In genomic region chr20:53654932-53655674, GRCh38 we compare ENCODE assay signal across 10 cellular contexts.
DNase-seq lines count a peak whose midpoint lies in the region; ATAC-seq and TF ChIP-seq lines count a peak whose summit lies in the region.
"Had no signal": no experiment of that assay in that cellular context is flagged by ENCODE, and none has a peak within 500 bp of the region (broad histone marks: within the 10 kb centered on the region; RNA-seq: fewer than 3 reads in every experiment).

No MANE protein-coding gene starts in this region.

- intact Hi-C loops in CD14-positive monocyte (cut with micrococcal nuclease), result loop anchor here in 1 of 2 donors (5.0 kb wide), 1 partner anchor 33 kb away; no protein-coding TSS in a partner anchor

- DNase-seq in CD14-positive monocyte (ENCODE audit: low spot score) (peak; percentile 70), NAMALWA (ENCODE audit: low spot score) (peak; percentile 52), coronary artery (ENCODE audit: low spot score) (no peak), NCI-H1105 treated with DMSO at 0.1 percent for 48 hours (lab: John Stamatoyannopoulos, UW) (no peak), DMS153 treated with DMSO at 0.1 percent for 48 hours (lab: John Stamatoyannopoulos, UW; ENCODE audit: unreplicated experiment) (no peak), NCI-H748 treated with DMSO at 0.1 percent for 48 hours (lab: John Stamatoyannopoulos, UW) (no peak)
- no peak for DNase-seq in naive thymus-derived CD8-positive, alpha-beta T cell
- DNase-seq: brain microvascular endothelial cell had no signal

- ATAC-seq in naive thymus-derived CD8-positive, alpha-beta T cell, result no peak
- ATAC-seq in GM18907 (IDR thresholded peaks at IDR 0.05; ENCODE audit: unreplicated experiment), result no peak

- peak overlapping the region; percentile 62 to 82 for H3K4me3 Mint-ChIP-seq in CD14-positive monocyte
- H3K4me3 Mint-ChIP-seq in naive thymus-derived CD8-positive, alpha-beta T cell, result peak overlapping the region in 6 of 10 donors; percentile 12 to 71 (median 41)

- H3K4me1 Mint-ChIP-seq in CD14-positive monocyte, result peaks cover 73% of the 10 kb centered on the region
- H3K4me1 Mint-ChIP-seq in naive thymus-derived CD8-positive, alpha-beta T cell, result peaks cover 20 to 66% (median 56%) of the 10 kb centered on the region in 4 donors

- no peaks in the 10 kb centered on the region for H3K9me3 Mint-ChIP-seq in CD14-positive monocyte
- no peaks in the 10 kb centered on the region for H3K9me3 Mint-ChIP-seq in naive thymus-derived CD8-positive, alpha-beta T cell

- POLR2A ChIA-PET in naive thymus-derived CD8-positive, alpha-beta T cell (lab: Charles Lee), result interaction anchor here (0.7 kb wide), 1 partner anchor 43 kb away, joined by 3 read pairs; no protein-coding TSS in a partner anchor

- peak overlapping the region; percentile 90 to 95 (median 92) for H3K27ac Mint-ChIP-seq in CD14-positive monocyte
- peak overlapping the region; percentile 26 to 97 (median 84) for H3K27ac Mint-ChIP-seq in naive thymus-derived CD8-positive, alpha-beta T cell

- H3K4me3 ChIP-seq in coronary artery, result no peak overlapping the region

- peak overlapping the region; percentile 32 to 51 for H3K27ac ChIP-seq in coronary artery
- H3K27ac ChIP-seq: RWPE1 had no signal

- no peaks in the 10 kb centered on the region for H3K27me3 Mint-ChIP-seq in CD14-positive monocyte (ENCODE audit: low read depth in 3 of 3)
- H3K27me3 Mint-ChIP-seq in naive thymus-derived CD8-positive, alpha-beta T cell, result no peaks in the 10 kb centered on the region

- TF ChIP-seq CTCF in CD14-positive monocyte (IDR thresholded peaks at IDR 0.05) (no peak), coronary artery (IDR thresholded peaks at IDR 0.05) (no peak)

- H3K36me3 Mint-ChIP-seq in CD14-positive monocyte, result no peaks in the 10 kb centered on the region
- no peaks in the 10 kb centered on the region for H3K36me3 Mint-ChIP-seq in naive thymus-derived CD8-positive, alpha-beta T cell

Comparison
In these comparisons a context has a peak if more than half of its experiments do, and no peak if none do; other contexts are left out.
1. DNase-seq: peak in CD14-positive monocyte (single experiment) and NAMALWA (single experiment); none in coronary artery (single experiment), naive thymus-derived CD8-positive, alpha-beta T cell (0 of 10), NCI-H1105 treated with DMSO at 0.1 percent for 48 hours (single experiment), DMS153 treated with DMSO at 0.1 percent for 48 hours (single experiment) and NCI-H748 treated with DMSO at 0.1 percent for 48 hours (single experiment).